Comparison of ENCODE assay signal across 8 cellular contexts in the genomic region with DNA sequence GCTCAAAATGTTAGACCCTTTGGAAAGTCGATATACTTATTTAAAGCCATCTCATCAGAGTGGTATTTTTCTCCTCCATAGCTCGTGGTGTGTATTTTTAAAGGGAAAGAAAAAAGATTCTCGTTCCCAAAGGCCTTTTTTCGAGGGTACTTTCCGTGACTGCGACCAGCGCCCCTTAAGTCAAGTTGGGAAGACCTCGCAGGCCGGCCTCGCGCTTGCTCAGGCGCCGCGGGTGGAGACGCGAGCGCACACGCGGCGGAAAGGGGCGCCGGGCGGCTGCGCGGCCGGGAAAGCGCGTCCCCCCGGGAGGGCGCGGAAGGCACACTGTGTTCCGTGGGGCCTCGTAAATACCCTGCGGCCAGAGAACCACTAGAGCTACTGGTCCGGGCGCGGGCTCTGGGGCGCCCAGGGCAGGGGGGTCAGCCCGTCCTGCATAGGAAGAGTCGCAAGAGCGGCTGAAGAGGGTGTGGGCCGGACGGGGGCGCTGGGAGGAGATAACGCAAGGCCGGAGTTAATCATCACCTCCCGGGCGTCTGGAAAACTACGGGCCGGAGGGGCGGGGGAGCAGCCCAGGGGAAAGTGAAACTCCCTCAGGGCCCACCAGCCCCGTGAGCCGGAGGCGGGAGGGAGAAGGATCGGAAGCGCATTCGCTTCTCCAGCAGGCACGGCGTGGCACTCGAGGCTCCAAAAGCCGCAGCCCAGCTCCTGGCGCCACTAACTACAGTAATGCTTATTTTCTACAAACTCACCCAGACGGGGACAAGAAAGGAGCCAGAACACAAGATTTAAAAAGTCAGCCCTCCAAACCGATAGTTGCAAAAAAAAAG. TPM values are rescaled to one million over a fixed set of nuclear protein-coding genes. Genes with fewer than 3 reads are reported as not detected.
DNase-seq lines count a peak whose midpoint lies in the region; ATAC-seq and TF ChIP-seq lines count a peak whose summit lies in the region.

No MANE protein-coding gene starts in this region.

- H3K4me1 Mint-ChIP-seq in neural crest cell, result peaks cover 47% of the 10 kb centered on the region
- H3K4me1 Mint-ChIP-seq in stimulated activated naive CD8-positive, alpha-beta T cell treated with anti-CD3 and anti-CD28 coated beads, Interleukin-15, amount 100 ng/mL, for 72 hours, result peaks cover 87% of the 10 kb centered on the region

- H3K4me3 ChIP-seq in RWPE2 (ENCODE audit: severe bottlenecking) (peak overlapping the region; percentile 71), fibroblast of villous mesenchyme (ENCODE audit: low read depth, low read length) (peak overlapping the region; percentile 90)

- peaks cover 2% of the 10 kb centered on the region for H3K36me3 Mint-ChIP-seq in neural crest cell (ENCODE audit: low read depth)

- peaks cover 14% of the 10 kb centered on the region for H3K27me3 Mint-ChIP-seq in neural crest cell (ENCODE audit: low read depth)
- H3K27me3 Mint-ChIP-seq in stimulated activated naive CD8-positive, alpha-beta T cell treated with anti-CD3 and anti-CD28 coated beads, Interleukin-15, amount 100 ng/mL, for 72 hours, result no peaks in the 10 kb centered on the region

- TF ChIP-seq CTCF in RWPE2 (IDR thresholded peaks at IDR 0.05; ENCODE audit: poor library complexity, severe bottlenecking), result peak; percentile 54
- TF ChIP-seq CTCF in fibroblast of villous mesenchyme (IDR thresholded peaks at IDR 0.05; ENCODE audit: insufficient read depth, low read depth, low read length), result peak; percentile 32
- TF ChIP-seq CTCF in neural crest cell (conservative IDR thresholded peaks at IDR 0.05), result peak; percentile 37

- no peaks in the 10 kb centered on the region for H3K9me3 Mint-ChIP-seq in neural crest cell
- no peaks in the 10 kb centered on the region for H3K9me3 Mint-ChIP-seq in stimulated activated naive CD8-positive, alpha-beta T cell treated with anti-CD3 and anti-CD28 coated beads, Interleukin-15, amount 100 ng/mL, for 72 hours

- ATAC-seq in GM21619 (IDR thresholded peaks at IDR 0.05; ENCODE audit: unreplicated experiment) (peak; percentile 45), RWPE2 (ENCODE audit: low read depth) (peak; percentile 55)
- ATAC-seq in stimulated activated naive CD8-positive, alpha-beta T cell treated with anti-CD3 and anti-CD28 coated beads, Interleukin-15, amount 100 ng/mL, for 72 hours, result peak; percentile 54

- H3K27me3 ChIP-seq in RWPE2 (ENCODE audit: insufficient read depth, poor library complexity, severe bottlenecking), result no peaks in the 10 kb centered on the region

- no peaks in the 10 kb centered on the region for H3K9me3 ChIP-seq in RWPE2 (ENCODE audit: severe bottlenecking)

- peaks cover 33% of the 10 kb centered on the region for H3K4me1 ChIP-seq in RWPE2 (ENCODE audit: insufficient read depth, poor library complexity, severe bottlenecking)

- DNase-seq in DMS79 treated with DMSO at 0.1 percent for 48 hours (lab: John Stamatoyannopoulos, UW) (peak; percentile 80), KG1 (lab: John Stamatoyannopoulos, UW) (peak; percentile 86), RWPE2 (ENCODE audit: low spot score) (peak; percentile 87), fibroblast of villous mesenchyme (ENCODE audit: low read depth) (peak; percentile 99), neural crest cell (ENCODE audit: low read depth, low spot score) (peak; percentile 80)
- DNase-seq in activated effector memory CD4-positive, alpha-beta T cell treated with Interleukin-2 at 50 U/mL for 16 hours, result peak; percentile 50
- DNase-seq in stimulated activated naive CD8-positive, alpha-beta T cell treated with anti-CD3 and anti-CD28 coated beads, Interleukin-15, amount 100 ng/mL, for 72 hours, result peak; percentile 76 to 85

- H3K27ac ChIP-seq in RWPE2 (ENCODE audit: poor library complexity, severe bottlenecking), result peak overlapping the region; percentile 87

- H3K4me3 Mint-ChIP-seq in neural crest cell, result peak overlapping the region; percentile 98
- peak overlapping the region; percentile 98 to 100 for H3K4me3 Mint-ChIP-seq in stimulated activated naive CD8-positive, alpha-beta T cell treated with anti-CD3 and anti-CD28 coated beads, Interleukin-15, amount 100 ng/mL, for 72 hours

- peaks cover 25% of the 10 kb centered on the region for H3K36me3 ChIP-seq in RWPE2 (ENCODE audit: low read depth)

- peak overlapping the region; percentile 100 for H3K27ac Mint-ChIP-seq in neural crest cell (ENCODE audit: unreplicated experiment)
- peak overlapping the region; percentile 95 to 100 for H3K27ac Mint-ChIP-seq in stimulated activated naive CD8-positive, alpha-beta T cell treated with anti-CD3 and anti-CD28 coated beads, Interleukin-15, amount 100 ng/mL, for 72 hours

RNA-seq across cellular contexts. Expression of gene WBP4, which starts 1.2 kb away (rescaled TPM):
- 5.2 and 6.9 TPM in 2 replicates for total RNA-seq in fibroblast of villous mesenchyme
- 8.3 and 8.7 TPM in 2 replicates for total RNA-seq in neural crest cell

RNA-seq across cellular contexts. Expression of gene ELF1, which starts 41.0 kb away (rescaled TPM):
- total RNA-seq in fibroblast of villous mesenchyme (38.3 and 43.6 TPM in 2 replicates), neural crest cell (18.0 and 19.2 TPM in 2 replicates)

Comparison
In these comparisons a context has a peak if more than half of its experiments do, and no peak if none do; other contexts are left out.
1. Peak in every context shown above with its lines: DNase-seq, ATAC-seq, H3K4me3 ChIP-seq and H3K27ac ChIP-seq.